Comparison of ENCODE assay signal across 4 cellular contexts in the genomic region with DNA sequence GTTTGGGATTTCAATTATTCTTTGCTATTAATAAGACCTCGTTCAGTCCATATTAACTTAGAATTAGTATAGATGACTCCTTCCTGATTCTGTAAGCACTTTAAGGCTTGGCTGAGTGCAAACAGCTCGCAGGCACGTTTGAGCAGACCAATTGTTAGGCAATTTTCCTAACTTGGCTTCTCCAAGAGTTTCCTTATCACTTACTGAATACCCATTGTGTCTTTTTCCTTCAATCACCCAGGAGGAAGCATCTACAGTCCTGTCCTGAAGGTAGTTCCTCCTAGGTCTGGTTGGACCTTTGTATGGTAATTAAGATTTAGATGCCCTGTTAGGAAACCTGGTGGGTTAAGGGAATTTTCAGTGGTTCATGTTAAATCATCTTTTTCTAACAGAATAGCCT. TPM values are rescaled to one million over a fixed set of nuclear protein-coding genes. Genes with fewer than 3 reads are reported as not detected.
A peak's percentile ranks its signal among the peaks of the same experiment; 100 is the strongest.
DNase-seq lines count a peak whose midpoint lies in the region; FAIRE-seq and TF ChIP-seq lines count a peak whose summit lies in the region.
"Not testable (repeated sequence)": the region's sequence is repeated elsewhere in the genome, so short reads cannot be mapped to it uniquely, and the experiment has no call there.

No MANE protein-coding gene starts in this region.

- H3K36me3 ChIP-seq in bronchial epithelial cell (ENCODE audit: control insufficient read depth, insufficient read depth, low read length): not testable (repeated sequence)

- not testable (repeated sequence) for H3K27me3 ChIP-seq in bronchial epithelial cell (ENCODE audit: control insufficient read depth, insufficient read depth, low read length)

- not testable (repeated sequence) for FAIRE-seq in bronchial epithelial cell (lab: Jason Lieb, UNC)

- DNase-seq in MV-4-11 (lab: John Stamatoyannopoulos, UW) (peak; percentile 6), bronchial epithelial cell (ENCODE audit: low read depth) (peak; percentile 29), epithelial cell of esophagus (ENCODE audit: low read depth) (peak; percentile 41), fibroblast of the aortic adventitia (ENCODE audit: low read depth) (peak; percentile 10)

- H3K4me3 ChIP-seq in bronchial epithelial cell (ENCODE audit: low read depth, low read length); epithelial cell of esophagus (ENCODE audit: low read length); fibroblast of the aortic adventitia (ENCODE audit: low read depth, low read length): not testable (repeated sequence)

- not testable (repeated sequence) for TF ChIP-seq CTCF in bronchial epithelial cell (IDR thresholded peaks at IDR 0.05; ENCODE audit: insufficient read depth, low read length, severe bottlenecking); epithelial cell of esophagus (IDR thresholded peaks at IDR 0.05; ENCODE audit: insufficient read depth, low read depth, low read length, missing control alignments); fibroblast of the aortic adventitia (IDR thresholded peaks at IDR 0.05; ENCODE audit: insufficient read depth, low read length)

RNA-seq across cellular contexts. Expression of a gene that starts 39.6 kb away (rescaled TPM):
- total RNA-seq in bronchial epithelial cell: 2.6 and 4.9 TPM in 2 replicates
- 5.5 and 11.6 TPM in 2 replicates for total RNA-seq in fibroblast of the aortic adventitia (ENCODE audit: low replicate concordance)
